8 cellular contexts compared by ENCODE assay signal in the genomic region with DNA sequence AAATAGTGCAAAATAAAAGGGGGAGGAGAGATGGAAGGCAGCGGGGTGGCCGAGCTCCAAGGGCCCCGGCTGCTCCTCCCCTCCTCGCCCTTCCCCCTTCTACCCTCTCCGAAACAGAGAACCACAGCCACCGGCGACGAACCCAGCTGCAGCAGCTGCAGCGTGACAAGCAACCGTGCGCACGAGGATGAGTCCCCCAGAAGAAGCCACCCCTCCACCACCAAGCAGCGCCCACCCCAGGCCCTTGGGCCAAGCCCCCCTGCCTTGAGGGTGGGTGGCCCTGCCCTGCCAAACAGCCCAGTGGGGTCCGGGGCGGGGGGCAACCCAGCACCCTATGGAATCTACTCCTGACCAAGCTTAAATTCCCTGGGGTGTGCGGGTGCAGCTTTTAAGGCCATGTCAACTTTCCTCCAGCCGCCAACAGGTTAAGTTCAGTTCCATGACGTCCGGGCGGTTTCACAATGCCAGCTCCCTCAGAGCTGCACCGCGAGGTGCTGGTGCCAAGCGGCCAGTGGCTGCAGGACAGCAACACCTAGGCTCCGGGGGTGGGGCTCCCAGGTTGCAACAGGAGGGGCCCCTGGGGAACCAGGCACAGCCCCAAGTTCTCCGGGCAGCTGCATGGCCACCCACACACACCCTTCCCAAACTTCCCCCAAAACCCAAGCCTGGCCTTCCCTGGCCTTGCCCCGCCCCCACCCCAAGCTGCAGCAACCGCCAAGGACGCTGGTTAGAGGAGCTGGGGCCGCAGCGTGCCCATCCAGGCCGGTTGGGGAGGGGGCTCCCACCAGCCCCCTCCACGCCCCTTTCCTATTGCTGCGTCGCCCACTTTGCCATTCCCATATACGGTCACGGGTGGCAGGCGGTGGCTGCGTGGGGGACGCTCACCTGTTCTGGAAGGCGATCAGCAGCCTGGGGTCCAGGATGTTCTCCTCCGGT. TPM values are rescaled to one million over a fixed set of nuclear protein-coding genes. Genes with fewer than 3 reads are reported as not detected.
DNase-seq lines count a peak whose midpoint lies in the region; ATAC-seq and TF ChIP-seq lines count a peak whose summit lies in the region.

No MANE protein-coding gene starts in this region.

- peaks cover 29% of the 10 kb centered on the region for H3K27me3 Mint-ChIP-seq in Calu3 (ENCODE audit: unreplicated experiment)
- H3K27me3 Mint-ChIP-seq in stimulated activated memory B cell treated with anti-CD40 and anti-IgM and Interleukin-4, amounts not matched to agents 10 μg/mL and 1 μg/mL and 100 μg/mL, for 72 hours: peaks cover 26% of the 10 kb centered on the region

- H3K4me3 Mint-ChIP-seq in Calu3 (ENCODE audit: low read depth, unreplicated experiment): peak overlapping the region; percentile 85
- peak overlapping the region; percentile 91 for H3K4me3 Mint-ChIP-seq in stimulated activated memory B cell treated with anti-CD40 and anti-IgM and Interleukin-4, amounts not matched to agents 10 μg/mL and 1 μg/mL and 100 μg/mL, for 72 hours

- peak; percentile 65 for ATAC-seq in stimulated activated memory B cell treated with anti-CD40 and anti-IgM and Interleukin-4, amounts not matched to agents 10 μg/mL and 1 μg/mL and 100 μg/mL, for 72 hours

- DNase-seq in Calu3 (peak; percentile 89), H4 (ENCODE audit: low spot score) (peak; percentile 89), PC-9 (peak; percentile 85 to 89), T47D (ENCODE audit: low read depth in 1 of 2, low spot score in 1 of 2) (peak; percentile 81 to 97), kidney tubule cell (ENCODE audit: low spot score) (peak; percentile 77), COLO829 (ENCODE audit: low spot score) (no peak), putamen (ENCODE audit: low spot score) (no peak)

- POLR2A ChIA-PET in PC-9 (lab: Charles Lee; ENCODE audit: unreplicated experiment): interaction anchor here (0.6 to 0.7 kb wide), 3 partner anchors 29 to 69 kb away, joined by 3 to 22 read pairs (median 5); partner anchors contain the start of gene CBX8

- peaks cover 27% of the 10 kb centered on the region for H3K4me1 Mint-ChIP-seq in Calu3 (ENCODE audit: low read depth, unreplicated experiment)
- H3K4me1 Mint-ChIP-seq in stimulated activated memory B cell treated with anti-CD40 and anti-IgM and Interleukin-4, amounts not matched to agents 10 μg/mL and 1 μg/mL and 100 μg/mL, for 72 hours: peaks cover 58% of the 10 kb centered on the region

- H3K4me2 ChIP-seq in PC-9: peak overlapping the region; percentile 99

- H3K36me3 Mint-ChIP-seq in Calu3 (ENCODE audit: insufficient read depth, unreplicated experiment): peaks cover 91% of the 10 kb centered on the region
- peaks cover 25% of the 10 kb centered on the region for H3K36me3 Mint-ChIP-seq in stimulated activated memory B cell treated with anti-CD40 and anti-IgM and Interleukin-4, amounts not matched to agents 10 μg/mL and 1 μg/mL and 100 μg/mL, for 72 hours

- H3K36me3 ChIP-seq in PC-9 (ENCODE audit: low read depth): no peaks in the 10 kb centered on the region

- no peaks in the 10 kb centered on the region; the same call in 1 of the 2 replicates for H3K27me3 ChIP-seq in PC-9 (ENCODE audit: insufficient read depth, low read depth)

- H2AFZ ChIP-seq in PC-9: no peak overlapping the region

- peak; percentile 30 for TF ChIP-seq CTCF in Calu3 (IDR thresholded peaks at IDR 0.05; ENCODE audit: unreplicated experiment)
- no peak for TF ChIP-seq CTCF in PC-9 (conservative IDR thresholded peaks at IDR 0.05)

- peak overlapping the region; percentile 86 for H3K4me3 ChIP-seq in PC-9

- peak overlapping the region; percentile 69 for H3K27ac Mint-ChIP-seq in Calu3 (ENCODE audit: unreplicated experiment)
- peak overlapping the region; percentile 92 for H3K27ac Mint-ChIP-seq in stimulated activated memory B cell treated with anti-CD40 and anti-IgM and Interleukin-4, amounts not matched to agents 10 μg/mL and 1 μg/mL and 100 μg/mL, for 72 hours

- H3F3A ChIP-seq in PC-9 (ENCODE audit: insufficient read depth, low read depth): peaks cover 19% of the 10 kb centered on the region; the same call in 1 of the 2 replicates

- intact Hi-C loops in Calu3 (cut with micrococcal nuclease; ENCODE audit: unreplicated experiment) (loop anchor here (5.0 kb wide), 1 partner anchor 40 kb away; the partner anchor contains the start of gene CBX8), PC-9 (cut with micrococcal nuclease; ENCODE audit: unreplicated experiment) (no loop called here)

- peaks cover 29% of the 10 kb centered on the region for H3K4me1 ChIP-seq in PC-9 (replicated peaks; ENCODE audit: insufficient read depth)

- H3K27ac ChIP-seq in PC-9: peak overlapping the region; percentile 78

- in situ Hi-C loops in T47D (cut with HindIII; ENCODE audit: low pct_unique_long_range_greater_than_20kb, low sequenced_read_pairs): no loop called here

- H3K79me2 ChIP-seq in PC-9 (ENCODE audit: low read depth): peaks cover 44% of the 10 kb centered on the region

- H3K9me3 ChIP-seq in PC-9 (ENCODE audit: insufficient read depth, low read depth): no peaks in the 10 kb centered on the region

- no peaks in the 10 kb centered on the region for H3K9me3 Mint-ChIP-seq in Calu3 (ENCODE audit: low read depth, unreplicated experiment)
- H3K9me3 Mint-ChIP-seq in stimulated activated memory B cell treated with anti-CD40 and anti-IgM and Interleukin-4, amounts not matched to agents 10 μg/mL and 1 μg/mL and 100 μg/mL, for 72 hours: no peaks in the 10 kb centered on the region

- CTCF ChIA-PET in Calu3 (lab: Charles Lee) (interaction anchor here (0.5 to 2.0 kb wide), 8 partner anchors 14 to 156 kb away, joined by 3 to 9 read pairs (median 4); no protein-coding TSS in a partner anchor), PC-9 (lab: Charles Lee) (interaction anchor here (0.6 to 1.2 kb wide), 2 partner anchors 79 to 82 kb away, joined by 4 to 5 read pairs; no protein-coding TSS in a partner anchor)

- H4K20me1 ChIP-seq in PC-9 (ENCODE audit: insufficient read depth): peaks cover 23% of the 10 kb centered on the region

- BruUV-seq in Calu3 (replicated peaks; lab: Mats Ljungman, UMichigan) (no TSS peak), PC-9 (replicated peaks; lab: Mats Ljungman, UMichigan) (no TSS peak)

- H3K9me2 ChIP-seq in PC-9 (ENCODE audit: insufficient read depth): no peaks in the 10 kb centered on the region

RNA-seq across cellular contexts. Expression of gene CBX4, which starts 2.0 kb away (rescaled TPM):
- total RNA-seq in Calu3 (2022) (40.2 and 46.8 TPM in 2 replicates), PC-9 (2021) (32.0 and 33.1 TPM in 2 replicates)
- 16.0 and 18.7 TPM in 2 replicates for total RNA-seq in H4 (2014; rRNA removed; shearing (Covaris generic))

RNA-seq across cellular contexts. Expression of gene CBX8, which starts 40.3 kb away (rescaled TPM):
- total RNA-seq in Calu3 (2022): 11.1 and 11.8 TPM in 2 replicates
- total RNA-seq in H4 (2014; rRNA removed; shearing (Covaris generic)): 7.0 and 14.6 TPM in 2 replicates
- total RNA-seq in PC-9 (2021): 14.2 and 15.5 TPM in 2 replicates

RNA-seq across cellular contexts. Expression of gene CBX2, which starts 59.3 kb away (rescaled TPM):
- 6.3 and 8.3 TPM in 2 replicates for total RNA-seq in Calu3 (2022)
- total RNA-seq in H4 (2014; rRNA removed; shearing (Covaris generic)): 24.5 and 34.2 TPM in 2 replicates
- 30.4 and 32.6 TPM in 2 replicates for total RNA-seq in PC-9 (2021)

Comparison
In these comparisons a context has a peak if more than half of its experiments do, and no peak if none do; other contexts are left out.
1. DNase-seq: peak in Calu3 (single experiment), H4 (single experiment), PC-9 (2 of 2), T47D (2 of 2) and kidney tubule cell (single experiment); none in COLO829 (single experiment) and putamen (single experiment).